Comparison of ENCODE assay signal across 23 cellular contexts in genomic region chr15:69511015-69511414, GRCh38.
"Had no signal": no experiment of that assay in that cellular context is flagged by ENCODE, and none has a peak within 500 bp of the region (broad histone marks: within the 10 kb centered on the region; RNA-seq: fewer than 3 reads in every experiment).

No MANE protein-coding gene starts in this region.

- DNase-seq: activated B cell treated with CpG ODN at 0.5 μM for 24 hours; activated CD4-positive, alpha-beta T cell treated with anti-CD3 and anti-CD28 coated beads for 1 hour; activated CD4-positive, alpha-beta T cell treated with anti-CD3 and anti-CD28 coated beads, Interleukin-2, amount 10 ng/mL, durations not matched to agents 24 days and 14 days; activated CD4-positive, alpha-beta T cell treated with anti-CD3 and anti-CD28 coated beads, Interleukin-2, amount 50 U/mL, for 48 hours; activated CD8-positive, alpha-beta memory T cell treated with anti-CD3 and anti-CD28 coated beads, Interleukin-2, amount 10 ng/mL, durations not matched to agents 7 days and 5 days; activated effector memory CD4-positive, alpha-beta T cell treated with Interleukin-2 at 50 U/mL for 16 hours; activated naive CD4-positive, alpha-beta T cell; activated T-cell treated with anti-CD3 and anti-CD28 coated beads, Interleukin-2, amount 50 U/mL, for 24 hours; aorta; caudate nucleus; MM.1S; NCI-H1930; NCI-H345; NCI-H510A; NCI-H526 treated with DMSO at 0.1 percent for 48 hours; NK-92 treated with Interleukin-12 subunit alpha and Interleukin-12 subunit beta, amount 100 ng/mL, for 24 hours; SHP77 treated with DMSO at 0.1 percent for 48 hours; T-cell; T-helper 2 cell; T1000 had no signal

- FAIRE-seq: RCC 7860, TTC549 had no signal

- H3K36me3 ChIP-seq: breast epithelium had no signal

- H3K27ac ChIP-seq: breast epithelium had no signal

- H3K4me1 ChIP-seq: breast epithelium had no signal

- ATAC-seq: activated CD8-positive, alpha-beta memory T cell treated with anti-CD3 and anti-CD28 coated beads, Interleukin-2, amount 10 ng/mL, durations not matched to agents 7 days and 5 days; T-cell had no signal

- H3K27me3 ChIP-seq: breast epithelium had no signal

- H3K4me3 ChIP-seq: breast epithelium had no signal

- H3K9me3 ChIP-seq: breast epithelium had no signal
